3 cellular contexts compared by ENCODE assay signal in genomic region chr1:39769502-39769901, GRCh38. TPM values are rescaled to one million over a fixed set of nuclear protein-coding genes. Genes with fewer than 3 reads are reported as not detected.
"Had no signal": no experiment of that assay in that cellular context is flagged by ENCODE, and none has a peak within 500 bp of the region (broad histone marks: within the 10 kb centered on the region; RNA-seq: fewer than 3 reads in every experiment).

No MANE protein-coding gene starts in this region.

RNA-seq across cellular contexts. Expression of gene OXCT2, which starts 1.6 kb away (rescaled TPM):
- total RNA-seq: activated CD4-positive, alpha-beta T cell treated with anti-CD3 and anti-CD28 coated beads, Interleukin-2, amount 10 ng/mL, durations not matched to agents 7 days and 5 days; T-helper 1 cell treated with Interleukin-12 subunit alpha and Interleukin-12 subunit beta and Interleukin-4 antibody, amounts not matched to agents 30 ng/mL and 1 ng/mL, for 36 hours had no signal
- polyA plus RNA-seq: cardiac muscle cell had no signal

RNA-seq across cellular contexts. Expression of gene BMP8B, which starts 19.2 kb away (rescaled TPM):
- total RNA-seq: cardiac muscle cell had no signal
